In the genomic region with DNA sequence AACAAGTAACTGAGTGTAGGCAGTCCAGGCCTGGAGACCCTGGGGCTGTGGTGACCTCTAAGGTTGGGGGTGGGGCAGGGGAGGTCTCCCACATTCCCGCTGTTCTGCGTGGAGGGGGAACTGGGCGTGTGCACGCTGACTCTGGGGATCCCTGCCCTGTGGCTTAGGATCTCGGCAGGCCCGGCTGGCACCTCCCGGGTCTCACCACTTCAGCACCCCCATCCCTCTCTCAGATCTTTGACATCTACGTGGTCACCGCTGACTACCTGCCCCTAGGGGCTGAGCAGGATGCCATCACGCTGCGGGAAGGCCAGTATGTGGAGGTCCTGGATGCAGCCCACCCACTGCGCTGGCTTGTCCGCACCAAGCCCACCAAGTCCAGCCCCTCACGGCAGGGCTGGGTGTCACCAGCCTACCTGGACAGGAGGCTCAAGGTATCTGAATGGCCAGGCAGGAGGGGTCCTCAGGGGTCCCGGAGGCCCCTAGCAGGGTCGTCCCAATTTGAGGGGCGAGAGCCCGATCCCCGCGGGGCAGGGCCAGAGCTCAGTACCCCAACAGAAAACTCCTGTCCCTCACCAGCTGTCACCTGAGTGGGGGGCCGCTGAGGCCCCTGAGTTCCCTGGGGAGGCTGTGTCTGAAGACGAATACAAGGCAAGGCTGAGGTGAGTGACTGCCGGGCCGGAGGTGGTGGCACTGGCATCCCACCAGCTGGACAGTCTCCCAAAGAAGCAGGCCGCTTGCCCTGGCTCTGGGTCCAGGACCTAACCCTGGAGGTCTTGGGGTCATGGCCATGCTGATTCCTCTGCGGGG, we compare ENCODE assay signal across 19 cellular contexts.
A peak's percentile ranks its signal among the peaks of the same experiment; 100 is the strongest.
DNase-seq lines count a peak whose midpoint lies in the region; ATAC-seq and TF ChIP-seq lines count a peak whose summit lies in the region.
"Had no signal": no experiment of that assay in that cellular context is flagged by ENCODE, and none has a peak within 500 bp of the region (broad histone marks: within the 10 kb centered on the region; RNA-seq: fewer than 3 reads in every experiment).

No MANE protein-coding gene starts in this region.

- H2BK120ac ChIP-seq in H9 (ENCODE audit: low read depth, low read length, poor library complexity, severe bottlenecking): no peak overlapping the region

- H2AFZ ChIP-seq in H9 (ENCODE audit: low read length) (no peak overlapping the region), neural progenitor cell (replicated peaks) (no peak overlapping the region)
- H2AFZ ChIP-seq: hepatocyte had no signal

- peak; percentile 18 for DNase-seq in H9
- peak; percentile 13 for DNase-seq in activated B cell treated with CpG ODN at 0.5 μM for 24 hours
- DNase-seq in left lung: peak; percentile 29 to 71
- peak; percentile 54 for DNase-seq in sigmoid colon
- DNase-seq in neural progenitor cell (ENCODE audit: low spot score): no peak
- DNase-seq in NK-92 (lab: John Stamatoyannopoulos, UW; ENCODE audit: unreplicated experiment): no peak
- DNase-seq: activated CD4-positive, alpha-beta T cell treated with anti-CD3 and anti-CD28 coated beads, Interleukin-2, amount 10 ng/mL, durations not matched to agents 7 days and 5 days; COR-L47; GOT3; Kasumi-1; NCI-H1092; NCI-H2029 treated with DMSO at 0.1 percent for 48 hours; SW 1271; testis had no signal

- H3K9ac ChIP-seq in H9 (ENCODE audit: extremely low read depth, insufficient read length, low read length) (no peak overlapping the region), neural progenitor cell (no peak overlapping the region)

- peaks cover 0 to 30% of the 10 kb centered on the region in 2 donors for H3K36me3 ChIP-seq in left lung
- H3K36me3 ChIP-seq in sigmoid colon: peaks cover 0 to 7% (median 0%) of the 10 kb centered on the region in 4 donors
- no peaks in the 10 kb centered on the region for H3K36me3 ChIP-seq in neural progenitor cell

- H3K4me3 ChIP-seq in left lung (no peak overlapping the region), sigmoid colon (no peak overlapping the region), neural progenitor cell (no peak overlapping the region)
- H3K4me3 ChIP-seq: hepatocyte, testis had no signal

- H3K4me3 Mint-ChIP-seq in H9 (no peak overlapping the region), activated B cell treated with CpG ODN at 0.5 μM for 24 hours (no peak overlapping the region), neural progenitor cell (no peak overlapping the region)
- H3K4me3 Mint-ChIP-seq: activated CD4-positive, alpha-beta T cell treated with anti-CD3 and anti-CD28 coated beads, Interleukin-2, amount 10 ng/mL, durations not matched to agents 7 days and 5 days; neural crest cell; stimulated activated effector memory CD8-positive, alpha-beta T cell treated with anti-CD3 and anti-CD28 coated beads, Interleukin-12 subunit alpha, Interleukin-12 subunit beta, amount 100 ng/mL, for 72 hours had no signal

- H4K91ac ChIP-seq in H9 (ENCODE audit: insufficient read length, low read depth, low read length): no peak overlapping the region

- ATAC-seq in activated B cell treated with CpG ODN at 0.5 μM for 24 hours (ENCODE audit: low read depth) (no peak), left lung (no peak), SK-N-SH treated with all-trans-retinoic acid at 6 μM for 48 hours (no peak)
- ATAC-seq: activated naive CD4-positive, alpha-beta T cell treated with anti-CD3 and anti-CD28 coated beads, Interleukin-2, amount 50 U/mL, for 72 hours; stimulated activated effector memory CD8-positive, alpha-beta T cell treated with anti-CD3 and anti-CD28 coated beads, Interleukin-12 subunit alpha, Interleukin-12 subunit beta, amount 100 ng/mL, for 72 hours had no signal

- CTCF ChIA-PET in activated B cell treated with CpG ODN at 0.5 μM for 24 hours (lab: Charles Lee): no interaction called here

- TF ChIP-seq EP300 in sigmoid colon (IDR thresholded peaks at IDR 0.05): no peak

- no peak overlapping the region for H3K23ac ChIP-seq in H9 (ENCODE audit: insufficient read length, low read depth, low read length)

- WGBS in H9 (ENCODE audit: extremely low coverage, insufficient read length, low lambda C conversion rate): no CpG with 5 or more reads among the region's 26 CpGs
- WGBS in sigmoid colon, 2 donors: 93 to 96% methylated on average over 26 of the region's 26 CpGs

- H3K79me2 ChIP-seq in H9 (ENCODE audit: insufficient read depth, low read length) (no peaks in the 10 kb centered on the region), neural progenitor cell (ENCODE audit: low read depth) (no peaks in the 10 kb centered on the region)
- H3K79me2 ChIP-seq: hepatocyte had no signal

- POLR2A ChIA-PET in activated B cell treated with CpG ODN at 0.5 μM for 24 hours (lab: Charles Lee): no interaction called here

- TF ChIP-seq CTCF in H9 (conservative IDR thresholded peaks at IDR 0.05) (no peak), activated B cell treated with CpG ODN at 0.5 μM for 24 hours (IDR thresholded peaks at IDR 0.05) (no peak), left lung (IDR thresholded peaks at IDR 0.05) (no peak), sigmoid colon (IDR thresholded peaks at IDR 0.05) (no peak), neural progenitor cell (IDR thresholded peaks at IDR 0.05) (no peak)

- H3F3A ChIP-seq in neural progenitor cell (ENCODE audit: low read depth): no peaks in the 10 kb centered on the region

- intact Hi-C loops in activated B cell treated with CpG ODN at 0.5 μM for 24 hours (cut with micrococcal nuclease): no loop called here
- intact Hi-C loops in left lung (cut with DNase I): no loop called here
- intact Hi-C loops in sigmoid colon (cut with DNase I): no loop called here

- H3K4me2 ChIP-seq in H9 (ENCODE audit: insufficient read depth, insufficient read length, low read length) (no peak overlapping the region), neural progenitor cell (no peak overlapping the region)
- H3K4me2 ChIP-seq: hepatocyte had no signal

- H3K27ac ChIP-seq in H9 (ENCODE audit: insufficient read length, low read depth, low read length): no peak overlapping the region
- no peak overlapping the region for H3K27ac ChIP-seq in left lung
- H3K27ac ChIP-seq in sigmoid colon: no peak overlapping the region
- no peak overlapping the region for H3K27ac ChIP-seq in neural progenitor cell
- H3K27ac ChIP-seq: hepatocyte, testis had no signal

- H4K20me1 ChIP-seq in H9 (ENCODE audit: control insufficient read depth, insufficient read depth, insufficient read length) (no peaks in the 10 kb centered on the region), neural progenitor cell (ENCODE audit: low read depth) (no peaks in the 10 kb centered on the region)

- H2AK5ac ChIP-seq in H9 (ENCODE audit: insufficient read length, low read length): no peak overlapping the region

- H3K23me2 ChIP-seq in H9 (ENCODE audit: insufficient read length, low read depth, low read length, poor library complexity, severe bottlenecking): no peaks in the 10 kb centered on the region

- TF ChIP-seq POLR2A in sigmoid colon (IDR thresholded peaks at IDR 0.05): no peak

- no peak overlapping the region for H3K4ac ChIP-seq in H9 (ENCODE audit: low read depth, low read length)

- no peaks in the 10 kb centered on the region for H3K27me3 Mint-ChIP-seq in H9 (ENCODE audit: low read depth)
- peaks cover 2% of the 10 kb centered on the region for H3K27me3 Mint-ChIP-seq in activated B cell treated with CpG ODN at 0.5 μM for 24 hours
- peaks cover 2% of the 10 kb centered on the region for H3K27me3 Mint-ChIP-seq in neural progenitor cell (ENCODE audit: insufficient read depth, low read depth)
- H3K27me3 Mint-ChIP-seq: activated CD4-positive, alpha-beta T cell treated with anti-CD3 and anti-CD28 coated beads, Interleukin-2, amount 10 ng/mL, durations not matched to agents 7 days and 5 days had no signal

- no peak overlapping the region for H2BK20ac ChIP-seq in H9 (ENCODE audit: low read depth, low read length, poor library complexity, severe bottlenecking)

- H3K4me1 ChIP-seq in H9 (ENCODE audit: insufficient read depth, low read length) (no peaks in the 10 kb centered on the region), left lung (no peaks in the 10 kb centered on the region), sigmoid colon (no peaks in the 10 kb centered on the region), neural progenitor cell (no peaks in the 10 kb centered on the region)
- H3K4me1 ChIP-seq: testis had no signal

- no peak overlapping the region for H3K18ac ChIP-seq in H9 (ENCODE audit: insufficient read length, low read depth, low read length)

- H3K9me3 ChIP-seq in H9 (ENCODE audit: control insufficient read depth, low read depth, low read length) (no peaks in the 10 kb centered on the region), left lung (no peaks in the 10 kb centered on the region), sigmoid colon (no peaks in the 10 kb centered on the region), neural progenitor cell (ENCODE audit: low read depth) (no peaks in the 10 kb centered on the region)
- H3K9me3 ChIP-seq: testis had no signal

- H3K36me3 Mint-ChIP-seq in H9 (ENCODE audit: insufficient read depth in 1 of 3, low read depth in 3 of 3) (peaks cover 7 to 23% (median 16%) of the 10 kb centered on the region in 3 experiments; a peak in 6 of 7 replicates), activated B cell treated with CpG ODN at 0.5 μM for 24 hours (ENCODE audit: low read depth) (no peaks in the 10 kb centered on the region), neural progenitor cell (peaks cover 5% of the 10 kb centered on the region)
- H3K36me3 Mint-ChIP-seq: activated naive CD4-positive, alpha-beta T cell treated with anti-CD3 and anti-CD28 coated beads, Interleukin-2, amount 50 U/mL, for 72 hours; stimulated activated effector memory CD8-positive, alpha-beta T cell treated with anti-CD3 and anti-CD28 coated beads, Interleukin-12 subunit alpha, Interleukin-12 subunit beta, amount 100 ng/mL, for 72 hours had no signal

- H3K27me3 ChIP-seq in H9 (ENCODE audit: insufficient read depth, low read length): no peaks in the 10 kb centered on the region
- H3K27me3 ChIP-seq in left lung: no peaks in the 10 kb centered on the region
- H3K27me3 ChIP-seq in sigmoid colon: no peaks in the 10 kb centered on the region
- H3K27me3 ChIP-seq in neural progenitor cell: no peaks in the 10 kb centered on the region
- H3K27me3 ChIP-seq: hepatocyte, testis had no signal

- H2BK15ac ChIP-seq in H9 (ENCODE audit: low read depth, low read length): no peak overlapping the region

- H3K14ac ChIP-seq in H9 (ENCODE audit: insufficient read depth, low read length): no peak overlapping the region

- H4K5ac ChIP-seq in H9 (ENCODE audit: insufficient read length, low read depth, low read length): no peak overlapping the region

- no peak overlapping the region for H2BK5ac ChIP-seq in H9 (ENCODE audit: insufficient read length, low read length)

- no peaks in the 10 kb centered on the region for H3K4me1 Mint-ChIP-seq in H9
- no peaks in the 10 kb centered on the region for H3K4me1 Mint-ChIP-seq in activated B cell treated with CpG ODN at 0.5 μM for 24 hours
- peaks cover 5% of the 10 kb centered on the region for H3K4me1 Mint-ChIP-seq in neural progenitor cell
- H3K4me1 Mint-ChIP-seq: neural crest cell; stimulated activated effector memory CD8-positive, alpha-beta T cell treated with anti-CD3 and anti-CD28 coated beads, Interleukin-12 subunit alpha, Interleukin-12 subunit beta, amount 100 ng/mL, for 72 hours had no signal

- H3K79me1 ChIP-seq in H9 (ENCODE audit: insufficient read depth, low read depth, low read length, poor library complexity, severe bottlenecking): no peaks in the 10 kb centered on the region

- H3K27ac Mint-ChIP-seq in H9 (no peak overlapping the region), activated B cell treated with CpG ODN at 0.5 μM for 24 hours (no peak overlapping the region), neural progenitor cell (no peak overlapping the region)
- H3K27ac Mint-ChIP-seq: activated CD4-positive, alpha-beta T cell treated with anti-CD3 and anti-CD28 coated beads, Interleukin-2, amount 10 ng/mL, durations not matched to agents 7 days and 5 days; stimulated activated effector memory CD8-positive, alpha-beta T cell treated with anti-CD3 and anti-CD28 coated beads, Interleukin-12 subunit alpha, Interleukin-12 subunit beta, amount 100 ng/mL, for 72 hours had no signal

- no peak overlapping the region for H3T11ph ChIP-seq in H9 (ENCODE audit: low read length)

- no peaks in the 10 kb centered on the region for H3K9me3 Mint-ChIP-seq in H9
- no peaks in the 10 kb centered on the region for H3K9me3 Mint-ChIP-seq in activated B cell treated with CpG ODN at 0.5 μM for 24 hours
- no peaks in the 10 kb centered on the region for H3K9me3 Mint-ChIP-seq in neural progenitor cell
- H3K9me3 Mint-ChIP-seq: activated CD4-positive, alpha-beta T cell treated with anti-CD3 and anti-CD28 coated beads, Interleukin-2, amount 10 ng/mL, durations not matched to agents 7 days and 5 days; activated naive CD4-positive, alpha-beta T cell treated with anti-CD3 and anti-CD28 coated beads, Interleukin-2, amount 50 U/mL, for 72 hours; neural crest cell; stimulated activated effector memory CD8-positive, alpha-beta T cell treated with anti-CD3 and anti-CD28 coated beads, Interleukin-12 subunit alpha, Interleukin-12 subunit beta, amount 100 ng/mL, for 72 hours had no signal

- no peak overlapping the region for H3K56ac ChIP-seq in H9 (ENCODE audit: insufficient read length, low read depth, low read length)

- no peak overlapping the region for H4K8ac ChIP-seq in H9 (replicated peaks; ENCODE audit: insufficient read length, low read depth, low read length)

- H2BK12ac ChIP-seq in H9 (ENCODE audit: insufficient read length, low read depth, low read length): no peak overlapping the region

Comparison
In these comparisons a context has a peak if more than half of its experiments do, and no peak if none do; other contexts are left out.
1. DNase-seq: peak in H9 (single experiment), activated B cell treated with CpG ODN at 0.5 μM for 24 hours (single experiment), left lung (2 of 2) and sigmoid colon (single experiment); none in neural progenitor cell (single experiment) and NK-92 (single experiment).